Comparison of ENCODE assay signal across 8 cellular contexts in the genomic region with DNA sequence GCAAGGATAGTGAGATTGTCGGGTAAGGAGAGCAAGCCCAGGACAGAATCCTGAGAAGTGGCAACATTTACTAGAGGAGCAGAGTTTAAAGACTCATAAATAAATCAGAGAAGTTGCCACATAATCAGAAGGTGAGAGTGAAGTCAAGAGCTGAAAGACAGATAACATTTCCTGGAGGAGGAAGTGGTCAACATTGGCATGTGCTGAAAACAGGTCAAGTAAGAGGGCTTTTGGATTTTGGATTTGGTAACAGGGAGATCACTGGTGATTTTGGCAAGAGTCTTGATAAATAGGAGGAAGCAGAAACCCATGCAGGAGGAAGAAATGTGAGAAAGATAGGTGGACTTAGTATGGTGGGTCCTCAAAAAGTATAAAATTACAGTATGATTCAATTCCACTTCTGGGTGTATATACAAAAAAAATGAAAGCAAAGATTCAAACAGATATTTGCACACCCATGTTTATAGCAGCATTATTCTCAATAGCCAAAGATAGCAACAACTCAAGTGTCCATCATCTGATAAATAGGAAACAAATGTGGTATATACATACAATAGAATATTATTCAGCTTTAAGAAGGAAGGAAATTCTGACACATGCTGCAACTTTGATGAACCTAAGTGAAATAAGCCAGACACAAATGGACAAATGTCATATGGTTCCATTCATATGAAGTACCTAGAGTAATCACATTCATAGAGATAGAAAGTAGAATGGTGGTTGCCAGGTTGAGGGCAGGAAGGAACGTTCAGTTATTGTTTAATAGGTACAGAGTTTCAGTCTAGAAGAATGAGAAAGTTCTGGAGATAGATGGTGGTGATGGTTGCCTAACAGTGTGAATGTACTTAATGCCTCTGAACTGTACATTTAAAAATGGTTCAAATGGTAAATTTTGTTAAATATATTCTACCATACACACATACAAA.
A peak's percentile ranks its signal among the peaks of the same experiment; 100 is the strongest.
DNase-seq lines count a peak whose midpoint lies in the region; ATAC-seq and TF ChIP-seq lines count a peak whose summit lies in the region.

No MANE protein-coding gene starts in this region.

- no peak for TF ChIP-seq CTCF in Loucy (conservative IDR thresholded peaks at IDR 0.05; ENCODE audit: low read length)

- H3K9me3 ChIP-seq in Loucy (ENCODE audit: insufficient read depth, low read depth, low read length) = no peaks in the 10 kb centered on the region

- H3K27me3 Mint-ChIP-seq in dendritic cell treated with granulocyte-macrophage colony-stimulating factor and Interleukin-4, amounts not matched to agents 40 ng/mL and 50 ng/mL, for 4 days = no peaks in the 10 kb centered on the region

- H3K9ac ChIP-seq in Loucy (ENCODE audit: low read depth, low read length, poor library complexity, severe bottlenecking) = peak overlapping the region; percentile 79

- H3K36me3 Mint-ChIP-seq in dendritic cell treated with granulocyte-macrophage colony-stimulating factor and Interleukin-4, amounts not matched to agents 40 ng/mL and 50 ng/mL, for 4 days (ENCODE audit: low read depth) = peaks cover 6% of the 10 kb centered on the region

- intact Hi-C loops in dendritic cell treated with granulocyte-macrophage colony-stimulating factor and Interleukin-4, amounts not matched to agents 40 ng/mL and 50 ng/mL, for 4 days (cut with micrococcal nuclease) = no loop called here

- no peaks in the 10 kb centered on the region for H4K20me1 ChIP-seq in Loucy (ENCODE audit: insufficient read depth, low read length, poor library complexity, severe bottlenecking)

- peaks cover 20% of the 10 kb centered on the region for H3K79me2 ChIP-seq in Loucy (ENCODE audit: insufficient read depth, low read length)

- H3K4me2 ChIP-seq in Loucy (ENCODE audit: low read depth, low read length, poor library complexity, severe bottlenecking) = peak overlapping the region; percentile 77

- H3K27me3 ChIP-seq in Loucy (ENCODE audit: insufficient read depth, low read length, poor library complexity, severe bottlenecking) = no peaks in the 10 kb centered on the region

- H3K4me1 Mint-ChIP-seq in dendritic cell treated with granulocyte-macrophage colony-stimulating factor and Interleukin-4, amounts not matched to agents 40 ng/mL and 50 ng/mL, for 4 days (ENCODE audit: low read depth) = peaks cover 27% of the 10 kb centered on the region

- peak; percentile 60 for ATAC-seq in GM21717 (IDR thresholded peaks at IDR 0.05; ENCODE audit: unreplicated experiment)

- H3K27ac Mint-ChIP-seq in dendritic cell treated with granulocyte-macrophage colony-stimulating factor and Interleukin-4, amounts not matched to agents 40 ng/mL and 50 ng/mL, for 4 days = peak overlapping the region; percentile 91

- H3F3A ChIP-seq in Loucy (ENCODE audit: low read depth) = peaks cover 22% of the 10 kb centered on the region

- H3K4me3 Mint-ChIP-seq in dendritic cell treated with granulocyte-macrophage colony-stimulating factor and Interleukin-4, amounts not matched to agents 40 ng/mL and 50 ng/mL, for 4 days = no peak overlapping the region

- H3K4me1 ChIP-seq in Loucy (ENCODE audit: insufficient read depth, low read length, poor library complexity, severe bottlenecking) = peaks cover 64% of the 10 kb centered on the region

- DNase-seq in EL (peak; percentile 18), NCI-H2227 (lab: John Stamatoyannopoulos, UW; ENCODE audit: unreplicated experiment) (no peak), LoVo (ENCODE audit: low spot score) (no peak), NCI-H82 (lab: John Stamatoyannopoulos, UW) (no peak), COR-L47 (lab: John Stamatoyannopoulos, UW) (no peak)

- H3K36me3 ChIP-seq in Loucy (ENCODE audit: insufficient read depth, low read length) = no peaks in the 10 kb centered on the region

- peak overlapping the region; percentile 1 for H3K4me3 ChIP-seq in Loucy (ENCODE audit: low read length, poor library complexity, severe bottlenecking)

- H2AFZ ChIP-seq in Loucy (ENCODE audit: low read length) = peak overlapping the region; percentile 29; the same call in 1 of the 2 replicates

- no peaks in the 10 kb centered on the region for H3K9me2 ChIP-seq in Loucy (replicated peaks; ENCODE audit: low read depth, low read length)

- H3K9me3 Mint-ChIP-seq in dendritic cell treated with granulocyte-macrophage colony-stimulating factor and Interleukin-4, amounts not matched to agents 40 ng/mL and 50 ng/mL, for 4 days = peaks cover 12% of the 10 kb centered on the region
